ENCODE assay signal across 1 cellular context in genomic region chr9:6968271-6968670, GRCh38.
TF ChIP-seq lines count a peak whose summit lies in the region.

No MANE protein-coding gene starts in this region.

TF ChIP-seq in HepG2, 621 proteins besides CTCF, POLR2A, EP300 and RAD21 (continued from another document):
- TF ChIP-seq ZMAT5 (CRISPR knock-in tag; IDR thresholded peaks at IDR 0.05; ENCODE audit: borderline replicate concordance, low read depth) = no peak
